In genomic region chr2:120496759-120497158, GRCh38 we compare ENCODE assay signal across 25 cellular contexts.
DNase-seq lines count a peak whose midpoint lies in the region; ATAC-seq, FAIRE-seq and TF ChIP-seq lines count a peak whose summit lies in the region.
"Had no signal": no experiment of that assay in that cellular context is flagged by ENCODE, and none has a peak within 500 bp of the region (broad histone marks: within the 10 kb centered on the region; RNA-seq: fewer than 3 reads in every experiment).

No MANE protein-coding gene starts in this region.

- H3K4me3 Mint-ChIP-seq in chondrocyte (ENCODE audit: unreplicated experiment) (no peak overlapping the region), natural killer cell (no peak overlapping the region)
- H3K4me3 Mint-ChIP-seq: CD4-positive, CD25-positive, alpha-beta regulatory T cell; CD8-positive, alpha-beta T cell had no signal

- H3K9ac ChIP-seq in BLaER1 (no peak overlapping the region), kidney (ENCODE audit: low read length in 2 of 2) (no peak overlapping the region)
- H3K9ac ChIP-seq: GM23248 had no signal

- H3K9me3 Mint-ChIP-seq in chondrocyte (ENCODE audit: low read depth) (no peaks in the 10 kb centered on the region), natural killer cell (no peaks in the 10 kb centered on the region)
- H3K9me3 Mint-ChIP-seq: CD8-positive, alpha-beta T cell had no signal

- no peak for ATAC-seq in natural killer cell
- ATAC-seq: A549; CD8-positive, alpha-beta T cell; GM12878 had no signal

- H3K36me3 Mint-ChIP-seq in chondrocyte (ENCODE audit: low read depth) (peaks cover 1% of the 10 kb centered on the region), natural killer cell (no peaks in the 10 kb centered on the region)
- H3K36me3 Mint-ChIP-seq: CD4-positive, CD25-positive, alpha-beta regulatory T cell; CD8-positive, alpha-beta T cell had no signal

- H3K27me3 Mint-ChIP-seq in chondrocyte (ENCODE audit: low read depth) (peaks cover 22% of the 10 kb centered on the region), natural killer cell (ENCODE audit: low read depth in 2 of 2) (peaks cover 0 to 6% of the 10 kb centered on the region in 2 donors)
- H3K27me3 Mint-ChIP-seq: CD4-positive, CD25-positive, alpha-beta regulatory T cell had no signal

- H4K20me1 ChIP-seq in BLaER1: no peaks in the 10 kb centered on the region

- peaks cover 85% of the 10 kb centered on the region for H3K4me1 ChIP-seq in BLaER1
- H3K4me1 ChIP-seq in kidney (ENCODE audit: control insufficient read depth in 1 of 2, insufficient read depth in 1 of 2, low read depth in 1 of 2, low read length in 2 of 2): no peaks in the 10 kb centered on the region
- no peaks in the 10 kb centered on the region for H3K4me1 ChIP-seq in spleen
- H3K4me1 ChIP-seq: BE2C, Caco-2 had no signal

- FAIRE-seq in kidney (lab: Jason Lieb, UNC): no peak
- FAIRE-seq: A549, GM12878, GM19239, H1 had no signal

- H3K9me3 ChIP-seq in BLaER1 (no peaks in the 10 kb centered on the region), kidney (ENCODE audit: control insufficient read depth in 1 of 2, low read length in 2 of 2) (no peaks in the 10 kb centered on the region), spleen (no peaks in the 10 kb centered on the region)
- H3K9me3 ChIP-seq: A549, BE2C, Caco-2 had no signal

- peak overlapping the region; percentile 89 for H3K4me2 ChIP-seq in BLaER1
- H3K4me2 ChIP-seq: A549 had no signal

- peak; percentile 57 for DNase-seq in chondrocyte (ENCODE audit: low spot score)
- peak; percentile 56 for DNase-seq in kidney
- DNase-seq in spleen: peak; percentile 48
- no peak for DNase-seq in activated CD4-positive, alpha-beta T cell treated with anti-CD3 and anti-CD28 coated beads, Interleukin-2, amount 50 U/mL, for 1 hour
- DNase-seq in natural killer cell: no peak
- DNase-seq in SK-N-DZ (ENCODE audit: low spot score): no peak
- DNase-seq: 8988T; ACHN; AML-193; BE2C; Caco-2; CD4-positive, CD25-positive, alpha-beta regulatory T cell; CD8-positive, alpha-beta T cell; DMS153; EL; GDM1; GM23248; H7; HCEC 1CT had no signal

- 75 to 85% (median 82%) methylated on average over 6 to 7 of the region's 7 CpGs for WGBS in spleen, 5 donors

- H3K27ac Mint-ChIP-seq in chondrocyte (ENCODE audit: unreplicated experiment): no peak overlapping the region
- H3K27ac Mint-ChIP-seq in natural killer cell: no peak overlapping the region
- H3K27ac Mint-ChIP-seq: CD4-positive, CD25-positive, alpha-beta regulatory T cell; CD8-positive, alpha-beta T cell had no signal

- intact Hi-C loops in kidney (cut with DNase I): no loop called here
- intact Hi-C loops in spleen (cut with DNase I; ENCODE audit: low total_unique reads): no loop called here
- intact Hi-C loops in natural killer cell (cut with micrococcal nuclease): no loop called here

- no peaks in the 10 kb centered on the region for H3K36me3 ChIP-seq in BLaER1
- H3K36me3 ChIP-seq in kidney (ENCODE audit: control insufficient read depth in 1 of 2, insufficient read depth in 2 of 2, low read length in 2 of 2): no peaks in the 10 kb centered on the region
- no peaks in the 10 kb centered on the region for H3K36me3 ChIP-seq in spleen
- H3K36me3 ChIP-seq: BE2C had no signal

- H3K27ac ChIP-seq in BLaER1: peak overlapping the region; percentile 72
- no peak overlapping the region for H3K27ac ChIP-seq in kidney (ENCODE audit: low read depth in 2 of 2, low read length in 2 of 2)
- H3K27ac ChIP-seq in spleen: no peak overlapping the region
- H3K27ac ChIP-seq: A549, C4-2B, GM23248 had no signal

- TF ChIP-seq CTCF in chondrocyte (IDR thresholded peaks at IDR 0.05): no peak
- no peak for TF ChIP-seq CTCF in kidney (IDR thresholded peaks at IDR 0.05; ENCODE audit: borderline replicate concordance, extremely low read depth, insufficient read depth)
- TF ChIP-seq CTCF in spleen (IDR thresholded peaks at IDR 0.05 in 8 of 11, conservative IDR thresholded peaks at IDR 0.05 in 3 of 11): no peak
- TF ChIP-seq CTCF in natural killer cell (IDR thresholded peaks at IDR 0.05): no peak

- H3K4me3 ChIP-seq in BLaER1 (no peak overlapping the region), kidney (ENCODE audit: low read length in 2 of 2) (no peak overlapping the region), spleen (no peak overlapping the region)
- H3K4me3 ChIP-seq: A549, GM12878, GM23248 had no signal

- H3K4me1 Mint-ChIP-seq in chondrocyte (ENCODE audit: low read depth): no peaks in the 10 kb centered on the region
- no peaks in the 10 kb centered on the region for H3K4me1 Mint-ChIP-seq in natural killer cell
- H3K4me1 Mint-ChIP-seq: CD4-positive, CD25-positive, alpha-beta regulatory T cell had no signal

- no peaks in the 10 kb centered on the region for H3K27me3 ChIP-seq in BLaER1
- peaks cover 0 to 64% (median 0%) of the 10 kb centered on the region in 7 donors for H3K27me3 ChIP-seq in spleen (replicated peaks in 1 of 7)
- H3K27me3 ChIP-seq: BE2C had no signal

- no peak for TF ChIP-seq POLR2A in spleen (IDR thresholded peaks at IDR 0.05)

Comparison
In these comparisons a context has a peak if more than half of its experiments do, and no peak if none do; other contexts are left out.
1. DNase-seq: peak in chondrocyte (single experiment), kidney (single experiment) and spleen (single experiment); none in activated CD4-positive, alpha-beta T cell treated with anti-CD3 and anti-CD28 coated beads, Interleukin-2, amount 50 U/mL, for 1 hour (single experiment), natural killer cell (single experiment) and SK-N-DZ (single experiment).